22 cellular contexts compared by ENCODE assay signal in the genomic region with DNA sequence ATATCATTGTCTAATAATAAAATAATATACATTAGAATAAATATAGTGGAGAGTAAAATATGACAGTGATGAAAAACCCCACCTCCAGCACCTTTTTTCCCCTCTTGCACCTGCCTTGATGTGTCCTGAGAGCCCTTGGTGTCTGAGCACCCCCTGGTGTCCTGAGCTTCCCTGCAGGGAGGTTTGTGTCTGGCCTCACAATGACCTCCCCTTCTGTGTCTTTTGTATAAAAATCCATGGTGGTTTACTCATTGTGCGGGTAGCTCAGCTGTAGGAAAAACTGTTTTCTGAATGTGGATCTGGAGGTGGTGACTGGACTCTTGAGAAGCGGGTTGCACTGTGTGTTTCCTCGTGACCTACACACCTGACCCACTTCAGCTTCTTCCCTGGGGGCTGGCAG.
"Had no signal": no experiment of that assay in that cellular context is flagged by ENCODE, and none has a peak within 500 bp of the region (broad histone marks: within the 10 kb centered on the region; RNA-seq: fewer than 3 reads in every experiment).

No MANE protein-coding gene starts in this region.

- FAIRE-seq: colon had no signal

- H3K4me3 ChIP-seq: cardiac muscle cell, SK-N-MC had no signal

- H3K36me3 Mint-ChIP-seq: activated naive CD4-positive, alpha-beta T cell treated with anti-CD3 and anti-CD28 coated beads, Interleukin-2, amount 50 U/mL, for 72 hours; T-cell had no signal

- H3K27ac ChIP-seq: brain microvascular endothelial cell, cardiac muscle cell, SK-N-MC had no signal

- ATAC-seq: activated CD4-positive, CD25-positive, alpha-beta regulatory T cell treated with anti-CD3 and anti-CD28 coated beads, Interleukin-2, amount 50 U/mL, for 24 hours; activated naive CD4-positive, alpha-beta T cell treated with anti-CD3 and anti-CD28 coated beads, Interleukin-2, amount 50 U/mL, for 72 hours; Panc1; Right ventricle myocardium inferior had no signal

- H3K36me3 ChIP-seq: brain microvascular endothelial cell, cardiac muscle cell had no signal

- H3K27me3 ChIP-seq: brain microvascular endothelial cell, cardiac muscle cell had no signal

- H3K9me3 Mint-ChIP-seq: activated naive CD4-positive, alpha-beta T cell treated with anti-CD3 and anti-CD28 coated beads, Interleukin-2, amount 50 U/mL, for 72 hours; T-cell had no signal

- DNase-seq: activated CD4-positive, alpha-beta T cell treated with anti-CD3 and anti-CD28 coated beads for 4 hours; activated CD4-positive, alpha-beta T cell treated with anti-CD3 and anti-CD28 coated beads, Interleukin-2, amount 50 U/mL, for 48 hours; activated T-cell treated with anti-CD3 and anti-CD28 coated beads for 4 hours; brain microvascular endothelial cell; cerebellar nuclear complex; NCI-H1092; NCI-H1930; NCI-H2171 treated with DMSO at 0.1 percent for 48 hours; NCI-H345; NCI-H510A; NCI-H526 treated with DMSO at 0.1 percent for 48 hours; NK-92 treated with Interleukin-12 subunit alpha and Interleukin-12 subunit beta, amount 100 ng/mL, for 24 hours; OCI-M1; RPMI8226; T-cell had no signal
